Comparison of ENCODE assay signal across 1 cellular context in genomic region chr1:16794609-16795008, GRCh38. TPM values are rescaled to one million over a fixed set of nuclear protein-coding genes. Genes with fewer than 3 reads are reported as not detected.
"Had no signal": no experiment of that assay in that cellular context is flagged by ENCODE, and none has a peak within 500 bp of the region (broad histone marks: within the 10 kb centered on the region; RNA-seq: fewer than 3 reads in every experiment).

No MANE protein-coding gene starts in this region.

RNA-seq across cellular contexts. Expression of gene RNU1-4, which starts 54.3 kb away (rescaled TPM):
- total RNA-seq: LHCN-M2 had no signal
